Comparison of ENCODE assay signal across 11 cellular contexts in genomic region chrX:101219840-101220191, GRCh38. TPM values are rescaled to one million over a fixed set of nuclear protein-coding genes. Genes with fewer than 3 reads are reported as not detected.
DNase-seq lines count a peak whose midpoint lies in the region; ATAC-seq lines count a peak whose summit lies in the region.
"Had no signal": no experiment of that assay in that cellular context is flagged by ENCODE, and none has a peak within 500 bp of the region (broad histone marks: within the 10 kb centered on the region; RNA-seq: fewer than 3 reads in every experiment).

No MANE protein-coding gene starts in this region.

- DNase-seq in stimulated activated CD4-positive, alpha-beta T cell treated with anti-CD3 and anti-CD28 coated beads, Interleukin-4, amount 100 ng/mL, for 1 hour, result peak; percentile 15
- no peak for DNase-seq in stimulated activated CD4-positive, alpha-beta T cell treated with anti-CD3 and anti-CD28 coated beads, Interleukin-4, amount 100 ng/mL, for 4 hours
- DNase-seq in amniotic stem cell (lab: John Stamatoyannopoulos, UW) (peak; percentile 5), iPS-NIHi11 (ENCODE audit: low spot score) (peak; percentile 16), NCI-H748 (lab: John Stamatoyannopoulos, UW; ENCODE audit: unreplicated experiment) (no peak)
- DNase-seq in naive thymus-derived CD4-positive, alpha-beta T cell, result no peak
- DNase-seq: NCI-H82, SW 1271 had no signal

- H3K9me3 Mint-ChIP-seq in naive thymus-derived CD4-positive, alpha-beta T cell, result no peaks in the 10 kb centered on the region

- no peak overlapping the region for H3K4me3 ChIP-seq in naive thymus-derived CD4-positive, alpha-beta T cell (ENCODE audit: low read length)

- no peaks in the 10 kb centered on the region for H3K4me1 ChIP-seq in naive thymus-derived CD4-positive, alpha-beta T cell (ENCODE audit: control insufficient read depth in 2 of 2, insufficient read depth in 2 of 2, low read length in 2 of 2)

- no peaks in the 10 kb centered on the region for H3K36me3 Mint-ChIP-seq in naive thymus-derived CD4-positive, alpha-beta T cell

- peaks cover 0 to 44% (median 29%) of the 10 kb centered on the region in 7 donors for H3K4me1 Mint-ChIP-seq in naive thymus-derived CD4-positive, alpha-beta T cell

- intact Hi-C loops in naive thymus-derived CD4-positive, alpha-beta T cell (cut with micrococcal nuclease), result no loop called here

- H3K27me3 Mint-ChIP-seq in naive thymus-derived CD4-positive, alpha-beta T cell, result peaks cover 0 to 3% (median 0%) of the 10 kb centered on the region in 5 donors

- H3K27ac Mint-ChIP-seq in naive thymus-derived CD4-positive, alpha-beta T cell, result peak overlapping the region in 2 of 9 donors; percentile 71 to 73

- H3K27me3 ChIP-seq in naive thymus-derived CD4-positive, alpha-beta T cell (ENCODE audit: control insufficient read depth in 2 of 2, insufficient read depth in 2 of 2, low read length in 2 of 2), result no peaks in the 10 kb centered on the region

- H3K4me3 Mint-ChIP-seq in naive thymus-derived CD4-positive, alpha-beta T cell, result peak overlapping the region in 5 of 10 donors; percentile 14 to 59 (median 47)

- H3K9me3 ChIP-seq in naive thymus-derived CD4-positive, alpha-beta T cell (ENCODE audit: control insufficient read depth in 2 of 3, low read length in 3 of 3), result no peaks in the 10 kb centered on the region

- no peak overlapping the region for H3K27ac ChIP-seq in naive thymus-derived CD4-positive, alpha-beta T cell (ENCODE audit: low read depth, low read length)
- H3K27ac ChIP-seq: KMS-11 had no signal

- POLR2A ChIA-PET in naive thymus-derived CD4-positive, alpha-beta T cell (lab: Charles Lee), result no interaction called here

- no peaks in the 10 kb centered on the region for H3K36me3 ChIP-seq in naive thymus-derived CD4-positive, alpha-beta T cell (ENCODE audit: control insufficient read depth in 2 of 3, insufficient read depth in 3 of 3, low read length in 3 of 3)

- CTCF ChIA-PET in naive thymus-derived CD4-positive, alpha-beta T cell (lab: Charles Lee), result no interaction called here

- ATAC-seq in HG02678 (IDR thresholded peaks at IDR 0.05; ENCODE audit: unreplicated experiment) (no peak), HG03175 (IDR thresholded peaks at IDR 0.05; ENCODE audit: unreplicated experiment) (no peak)
- no peak for ATAC-seq in naive thymus-derived CD4-positive, alpha-beta T cell

RNA-seq across cellular contexts. Expression of gene DRP2, which starts 0.2 kb away (rescaled TPM):
- under 1 TPM in 2 of 5 experiments, not detected in 3; 0.08 to 0.58 TPM for total RNA-seq in naive thymus-derived CD4-positive, alpha-beta T cell
- not detected for polyA plus RNA-seq in naive thymus-derived CD4-positive, alpha-beta T cell

Comparison
In these comparisons a context has a peak if more than half of its experiments do, and no peak if none do; other contexts are left out.
1. DNase-seq: peak in stimulated activated CD4-positive, alpha-beta T cell treated with anti-CD3 and anti-CD28 coated beads, Interleukin-4, amount 100 ng/mL, for 1 hour (single experiment), amniotic stem cell (single experiment) and iPS-NIHi11 (single experiment); none in stimulated activated CD4-positive, alpha-beta T cell treated with anti-CD3 and anti-CD28 coated beads, Interleukin-4, amount 100 ng/mL, for 4 hours (0 of 2), NCI-H748 (single experiment) and naive thymus-derived CD4-positive, alpha-beta T cell (0 of 9).